13 cellular contexts compared by ENCODE assay signal in genomic region chr6:112014483-112014882, GRCh38. TPM values are rescaled to one million over a fixed set of nuclear protein-coding genes. Genes with fewer than 3 reads are reported as not detected.
DNase-seq lines count a peak whose midpoint lies in the region; ATAC-seq and TF ChIP-seq lines count a peak whose summit lies in the region.
"Had no signal": no experiment of that assay in that cellular context is flagged by ENCODE, and none has a peak within 500 bp of the region (broad histone marks: within the 10 kb centered on the region; RNA-seq: fewer than 3 reads in every experiment).

No MANE protein-coding gene starts in this region.

- H3K9me2 ChIP-seq in OCI-LY7 (ENCODE audit: insufficient read depth, low read length) = no peaks in the 10 kb centered on the region

- H3K27ac Mint-ChIP-seq in activated CD8-positive, alpha-beta memory T cell treated with anti-CD3 and anti-CD28 coated beads, Interleukin-2, amount 10 ng/mL, durations not matched to agents 7 days and 5 days = no peak overlapping the region
- H3K27ac Mint-ChIP-seq: activated naive CD4-positive, alpha-beta T cell treated with anti-CD3 and anti-CD28 coated beads, Interleukin-2, amount 10 ng/mL, durations not matched to agents 7 days and 5 days; CD14-positive monocyte had no signal

- no peak for TF ChIP-seq POLR2A in vagina (IDR thresholded peaks at IDR 0.05)

- POLR2A ChIA-PET in OCI-LY7 (lab: Charles Lee) = no interaction called here

- H3K4me1 ChIP-seq in heart right ventricle (peaks cover 11 to 62% (median 49%) of the 10 kb centered on the region in 9 donors), ascending aorta (peaks cover 0 to 29% of the 10 kb centered on the region in 2 donors), vagina (peaks cover 58% of the 10 kb centered on the region), OCI-LY7 (ENCODE audit: insufficient read depth, low read length, poor library complexity, severe bottlenecking) (no peaks in the 10 kb centered on the region)

- H3K27me3 ChIP-seq in heart right ventricle (no peaks in the 10 kb centered on the region), ascending aorta (no peaks in the 10 kb centered on the region), vagina (no peaks in the 10 kb centered on the region)

- no peak overlapping the region for H3K4me3 Mint-ChIP-seq in activated CD8-positive, alpha-beta memory T cell treated with anti-CD3 and anti-CD28 coated beads, Interleukin-2, amount 10 ng/mL, durations not matched to agents 7 days and 5 days
- H3K4me3 Mint-ChIP-seq: activated naive CD4-positive, alpha-beta T cell treated with anti-CD3 and anti-CD28 coated beads, Interleukin-2, amount 10 ng/mL, durations not matched to agents 7 days and 5 days; CD14-positive monocyte had no signal

- H3K36me3 ChIP-seq in heart right ventricle (no peaks in the 10 kb centered on the region), ascending aorta (no peaks in the 10 kb centered on the region), vagina (no peaks in the 10 kb centered on the region), OCI-LY7 (ENCODE audit: insufficient read depth, low read length) (no peaks in the 10 kb centered on the region)

- DNase-seq in heart right ventricle (no peak), cardiac septum (ENCODE audit: low spot score) (no peak), ascending aorta (ENCODE audit: low spot score in 2 of 2) (no peak), left ventricle myocardium superior (no peak), vagina (ENCODE audit: extremely low spot score in 2 of 2) (no peak), nucleus accumbens (lab: John Stamatoyannopoulos, UW) (no peak), OCI-LY7 (ENCODE audit: low spot score) (no peak)
- no peak for DNase-seq in activated CD8-positive, alpha-beta memory T cell treated with anti-CD3 and anti-CD28 coated beads, Interleukin-2, amount 10 ng/mL, durations not matched to agents 7 days and 5 days
- DNase-seq: activated CD4-positive, CD25-positive, alpha-beta regulatory T cell; activated naive CD4-positive, alpha-beta T cell treated with anti-CD3 and anti-CD28 coated beads, Interleukin-2, amount 10 ng/mL, durations not matched to agents 7 days and 5 days; posterior cingulate gyrus; SHP77 treated with DMSO at 0.1 percent for 48 hours had no signal

- no peaks in the 10 kb centered on the region for H3K9me3 Mint-ChIP-seq in activated CD8-positive, alpha-beta memory T cell treated with anti-CD3 and anti-CD28 coated beads, Interleukin-2, amount 10 ng/mL, durations not matched to agents 7 days and 5 days (ENCODE audit: low read depth)
- H3K9me3 Mint-ChIP-seq: activated naive CD4-positive, alpha-beta T cell treated with anti-CD3 and anti-CD28 coated beads, Interleukin-2, amount 10 ng/mL, durations not matched to agents 7 days and 5 days; CD14-positive monocyte had no signal

- intact Hi-C loops in heart right ventricle (cut with DNase I) (no loop called here), cardiac septum (cut with DNase I) (no loop called here), ascending aorta (cut with DNase I) (no loop called here), left ventricle myocardium superior (cut with micrococcal nuclease) (no loop called here), vagina (cut with DNase I) (no loop called here), OCI-LY7 (cut with micrococcal nuclease; ENCODE audit: unreplicated experiment) (no loop called here)

- H4K20me1 ChIP-seq in OCI-LY7 (ENCODE audit: insufficient read depth, low read length) = no peaks in the 10 kb centered on the region

- no TSS peak for BruUV-seq in OCI-LY7 (replicated peaks; lab: Mats Ljungman, UMichigan)

- H2AFZ ChIP-seq in OCI-LY7 (ENCODE audit: low read length) = no peak overlapping the region

- ATAC-seq in heart right ventricle = peak in 4 of 8 donors; percentile 19 to 40 (median 26)
- peak; percentile 28 for ATAC-seq in left ventricle myocardium superior
- ATAC-seq in activated CD8-positive, alpha-beta memory T cell treated with anti-CD3 and anti-CD28 coated beads, Interleukin-2, amount 10 ng/mL, durations not matched to agents 7 days and 5 days = no peak

- CTCF ChIA-PET in activated CD8-positive, alpha-beta memory T cell treated with anti-CD3 and anti-CD28 coated beads, Interleukin-2, amount 10 ng/mL, durations not matched to agents 7 days and 5 days (lab: Charles Lee) = interaction anchor here (0.8 to 1.8 kb wide), 2 partner anchors 14 to 305 kb away, joined by 3 to 8 read pairs; no protein-coding TSS in a partner anchor
- CTCF ChIA-PET in OCI-LY7 (lab: Charles Lee; ENCODE audit: unreplicated experiment) = no interaction called here

- H3K9me3 ChIP-seq in heart right ventricle (no peaks in the 10 kb centered on the region), ascending aorta (no peaks in the 10 kb centered on the region), vagina (no peaks in the 10 kb centered on the region), OCI-LY7 (ENCODE audit: low read length) (no peaks in the 10 kb centered on the region)

- H3K27ac ChIP-seq in heart right ventricle (peak overlapping the region in 9 of 10 donors; percentile 23 to 75 (median 56)), ascending aorta (peak overlapping the region; percentile 28 to 59), vagina (peak overlapping the region; percentile 68), OCI-LY7 (ENCODE audit: low read depth, low read length, poor library complexity, severe bottlenecking) (no peak overlapping the region)

- peaks cover 9% of the 10 kb centered on the region for H3K4me1 Mint-ChIP-seq in activated CD8-positive, alpha-beta memory T cell treated with anti-CD3 and anti-CD28 coated beads, Interleukin-2, amount 10 ng/mL, durations not matched to agents 7 days and 5 days

- no peak for TF ChIP-seq CTCF in heart right ventricle (IDR thresholded peaks at IDR 0.05)
- no peak for TF ChIP-seq CTCF in ascending aorta (IDR thresholded peaks at IDR 0.05)
- no peak for TF ChIP-seq CTCF in vagina (IDR thresholded peaks at IDR 0.05)
- TF ChIP-seq CTCF in OCI-LY7 (conservative IDR thresholded peaks at IDR 0.05; ENCODE audit: low read length) = no peak

- H3K36me3 Mint-ChIP-seq in activated CD8-positive, alpha-beta memory T cell treated with anti-CD3 and anti-CD28 coated beads, Interleukin-2, amount 10 ng/mL, durations not matched to agents 7 days and 5 days = no peaks in the 10 kb centered on the region
- H3K36me3 Mint-ChIP-seq: activated naive CD4-positive, alpha-beta T cell treated with anti-CD3 and anti-CD28 coated beads, Interleukin-2, amount 10 ng/mL, durations not matched to agents 7 days and 5 days; CD14-positive monocyte had no signal

- H3K4me3 ChIP-seq in heart right ventricle (no peak overlapping the region), ascending aorta (no peak overlapping the region), vagina (no peak overlapping the region), OCI-LY7 (ENCODE audit: low read depth, low read length, poor library complexity, severe bottlenecking) (no peak overlapping the region)

- H3K27me3 Mint-ChIP-seq in activated CD8-positive, alpha-beta memory T cell treated with anti-CD3 and anti-CD28 coated beads, Interleukin-2, amount 10 ng/mL, durations not matched to agents 7 days and 5 days = no peaks in the 10 kb centered on the region
- H3K27me3 Mint-ChIP-seq: activated naive CD4-positive, alpha-beta T cell treated with anti-CD3 and anti-CD28 coated beads, Interleukin-2, amount 10 ng/mL, durations not matched to agents 7 days and 5 days had no signal

- 39 to 44% methylated on average over 2 of the region's 2 CpGs for WGBS in heart right ventricle, 2 donors

- H3K4me2 ChIP-seq in OCI-LY7 (ENCODE audit: low read length) = no peak overlapping the region

- no peaks in the 10 kb centered on the region for H3K79me2 ChIP-seq in OCI-LY7 (ENCODE audit: insufficient read depth, low read depth, low read length)

RNA-seq across cellular contexts. Expression of gene CCN6, which starts 39.4 kb away (rescaled TPM):
- total RNA-seq in heart right ventricle (not detected), cardiac septum (not detected), ascending aorta (not detected), left ventricle myocardium superior (not detected), vagina (not detected), OCI-LY7 (2022) (not detected in 2 replicates)
- polyA plus RNA-seq in heart right ventricle = not detected
- total RNA-seq in activated CD8-positive, alpha-beta memory T cell treated with anti-CD3 and anti-CD28 coated beads, Interleukin-2, amount 10 ng/mL, durations not matched to agents 7 days and 5 days = not detected
- total RNA-seq in OCI-LY7 (2014; rRNA removed; shearing (Covaris generic)) = not detected in 2 replicates
- polyA plus RNA-seq: CD14-positive monocyte had no signal
